ENCODE assay signal across 12 cellular contexts in genomic region chr14:103817595-103817994, GRCh38.
"Had no signal": no experiment of that assay in that cellular context is flagged by ENCODE, and none has a peak within 500 bp of the region (broad histone marks: within the 10 kb centered on the region; RNA-seq: fewer than 3 reads in every experiment).

No MANE protein-coding gene starts in this region.

- ATAC-seq: activated naive CD8-positive, alpha-beta T cell treated with anti-CD3 and anti-CD28 coated beads, Interleukin-2, amount 50 U/mL, for 24 hours; WTC11 had no signal

- H3K27ac ChIP-seq: coronary artery had no signal

- DNase-seq: activated CD4-positive, alpha-beta memory T cell treated with anti-CD3 and anti-CD28 coated beads, Interleukin-2, amount 10 ng/mL, durations not matched to agents 7 days and 5 days; activated CD4-positive, alpha-beta T cell treated with anti-CD3 and anti-CD28 coated beads for 4 hours; activated naive CD4-positive, alpha-beta T cell treated with Interleukin-2 at 50 U/mL for 16 hours; activated naive CD8-positive, alpha-beta T cell treated with anti-CD3 and anti-CD28 coated beads, Interleukin-2, amount 50 U/mL, for 24 hours; activated T-cell treated with anti-CD3 and anti-CD28 coated beads, Interleukin-2, amount 50 U/mL, for 1 hour; anterior cingulate cortex; nephron progenitor cell; nucleus accumbens; stimulated activated naive CD4-positive, alpha-beta T cell had no signal

- H3K4me3 ChIP-seq: coronary artery, lung had no signal
